Comparison of ENCODE assay signal across 13 cellular contexts in genomic region chr17:56737741-56738161, GRCh38.
A peak's percentile ranks its signal among the peaks of the same experiment; 100 is the strongest.
DNase-seq lines count a peak whose midpoint lies in the region; ATAC-seq, FAIRE-seq and TF ChIP-seq lines count a peak whose summit lies in the region.
"Had no signal": no experiment of that assay in that cellular context is flagged by ENCODE, and none has a peak within 500 bp of the region (broad histone marks: within the 10 kb centered on the region; RNA-seq: fewer than 3 reads in every experiment).

No MANE protein-coding gene starts in this region.

- TF ChIP-seq RAD21 in H1 (IDR thresholded peaks at IDR 0.05 in 1 of 2, conservative IDR thresholded peaks at IDR 0.05 in 1 of 2; ENCODE audit: low read depth in 2 of 2, low read length in 2 of 2) = no peak

- H3K56ac ChIP-seq in H1 (replicated peaks; ENCODE audit: insufficient read length, low read depth, low read length) = no peak overlapping the region

- FAIRE-seq in H1 (lab: Jason Lieb, UNC) (no peak), small intestine (lab: Jason Lieb, UNC) (no peak)

- TF ChIP-seq EP300 in H1 (IDR thresholded peaks at IDR 0.05; ENCODE audit: borderline replicate concordance in 1 of 2, low read depth in 2 of 2, low read length in 2 of 2) = no peak
- TF ChIP-seq EP300 in esophagus muscularis mucosa (IDR thresholded peaks at IDR 0.05) = no peak

- H3K27ac ChIP-seq in H1 (ENCODE audit: low read depth, low read length) (no peak overlapping the region), small intestine (ENCODE audit: low read depth in 1 of 2, low read length in 1 of 2) (no peak overlapping the region), esophagus muscularis mucosa (replicated peaks in 1 of 4) (no peak overlapping the region)
- H3K27ac ChIP-seq: SK-N-MC had no signal

- TF ChIP-seq POLR2A in H1 (IDR thresholded peaks at IDR 0.05; ENCODE audit: control extremely low read depth in 1 of 2, low read depth in 2 of 2, low read length in 2 of 2) (no peak), esophagus muscularis mucosa (IDR thresholded peaks at IDR 0.05; ENCODE audit: low read depth) (no peak)

- no peak overlapping the region for H3K23ac ChIP-seq in H1 (ENCODE audit: insufficient read length)

- H3K18ac ChIP-seq in H1 (ENCODE audit: extremely low read depth, low read length) = no peak overlapping the region

- no peak overlapping the region for H2BK12ac ChIP-seq in H1 (ENCODE audit: low read depth, low read length)

- DNase-seq in NCI-H226 = peak; percentile 38
- DNase-seq in H1 (ENCODE audit: low read depth in 1 of 2, low spot score in 2 of 2) = no peak
- DNase-seq in small intestine = peak; percentile 11
- no peak for DNase-seq in esophagus muscularis mucosa (ENCODE audit: extremely low spot score)
- DNase-seq: activated CD8-positive, alpha-beta T cell treated with anti-CD3 and anti-CD28 coated beads for 36 hours; activated naive CD4-positive, alpha-beta T cell treated with anti-CD3 and anti-CD28 coated beads, Interleukin-2, amount 50 U/mL, for 16 hours; DMS53; effector CD4-positive, alpha-beta T cell; NCI-H2171 treated with DMSO at 0.1 percent for 48 hours had no signal

- no peak overlapping the region for H2BK120ac ChIP-seq in H1 (replicated peaks; ENCODE audit: low read depth, low read length)

- H3K79me1 ChIP-seq in H1 (ENCODE audit: low read depth, low read length) = no peaks in the 10 kb centered on the region

- peaks cover 0 to 2% (median 0%) of the 10 kb centered on the region in 4 experiments; a peak in 1 of 7 replicates for H3K4me1 ChIP-seq in H1 (replicated peaks in 1 of 4; ENCODE audit: control insufficient read depth in 3 of 4, insufficient read depth in 4 of 4, low read length in 3 of 4)
- H3K4me1 ChIP-seq in small intestine (ENCODE audit: control insufficient read depth in 2 of 2, insufficient read depth in 1 of 2, low read depth in 1 of 2, low read length in 1 of 2) = no peaks in the 10 kb centered on the region
- H3K4me1 ChIP-seq in esophagus muscularis mucosa = no peaks in the 10 kb centered on the region

- H2AK5ac ChIP-seq in H1 (ENCODE audit: low read depth, low read length) = no peak overlapping the region

- no peak overlapping the region for H3K9ac ChIP-seq in H1 (replicated peaks in 1 of 4; ENCODE audit: extremely low read depth in 1 of 4, low read depth in 3 of 4, low read length in 3 of 4)

- no peak overlapping the region for H3K4me2 ChIP-seq in H1 (ENCODE audit: insufficient read depth in 1 of 2, low read depth in 2 of 2, low read length in 2 of 2)

- 0 out of 2 replicates have a peak overlapping the region, but pooled peaks have one; percentile 21 for H2BK20ac ChIP-seq in H1 (ENCODE audit: low read length)

- POLR2A ChIA-PET in H1 (lab: Charles Lee; ENCODE audit: partially characterized antibody) = interaction anchor here (1.3 kb wide), 1 partner anchor 8 kb away, joined by 3 read pairs; no protein-coding TSS in a partner anchor

- ATAC-seq in GM19328 (IDR thresholded peaks at IDR 0.05; ENCODE audit: unreplicated experiment) (peak; percentile 58), HG03469 (IDR thresholded peaks at IDR 0.05; ENCODE audit: unreplicated experiment) (no peak), HG02870 (IDR thresholded peaks at IDR 0.05; ENCODE audit: unreplicated experiment) (no peak)
- ATAC-seq: activated CD8-positive, alpha-beta T cell treated with anti-CD3 and anti-CD28 coated beads for 36 hours had no signal

- CTCF ChIA-PET in H1 (lab: Charles Lee; ENCODE audit: partially characterized antibody) = interaction anchor here (0.7 to 1.6 kb wide), 6 partner anchors 14 to 610 kb away, joined by 3 to 4 read pairs (median 3); no protein-coding TSS in a partner anchor

- no peak overlapping the region for H3K14ac ChIP-seq in H1 (ENCODE audit: insufficient read length)

- no peak overlapping the region for H2BK15ac ChIP-seq in H1 (ENCODE audit: low read length)

- 94% methylated on average over 14 of the region's 14 CpGs; no CpG with 5 or more reads in 1 of the 2 experiments for WGBS in H1 (ENCODE audit: extremely low coverage in 1 of 2, insufficient coverage in 1 of 2, insufficient read length in 1 of 2, insufficient replicate concordance in 2 of 2, low coverage in 1 of 2, low lambda C conversion rate in 2 of 2, missing lambda C conversion rate in 1 of 2), 2 experiments
- 32 to 44% (median 39%) methylated on average over 14 of the region's 14 CpGs for WGBS in small intestine, 3 donors
- 56% methylated on average over 12 of the region's 14 CpGs for WGBS in esophagus muscularis mucosa

- no peak overlapping the region for H4K91ac ChIP-seq in H1 (replicated peaks; ENCODE audit: insufficient read length, low read length)

- no peak overlapping the region for H4K5ac ChIP-seq in H1 (ENCODE audit: insufficient read length, low read depth, low read length)

- TF ChIP-seq CTCF in H1 (IDR thresholded peaks at IDR 0.05; ENCODE audit: control extremely low read depth in 1 of 3, insufficient read depth in 1 of 3, low read depth in 1 of 3, low read length in 3 of 3) (no peak), esophagus muscularis mucosa (IDR thresholded peaks at IDR 0.05) (no peak)

- no peaks in the 10 kb centered on the region for H3K9me3 ChIP-seq in H1 (ENCODE audit: insufficient read depth in 2 of 2, low read depth in 1 of 2, low read length in 1 of 2)
- H3K9me3 ChIP-seq in small intestine (ENCODE audit: control insufficient read depth, low read depth) = no peaks in the 10 kb centered on the region
- no peaks in the 10 kb centered on the region for H3K9me3 ChIP-seq in esophagus muscularis mucosa

- H3K23me2 ChIP-seq in H1 (ENCODE audit: low read depth, low read length) = no peaks in the 10 kb centered on the region

- H4K8ac ChIP-seq in H1 (ENCODE audit: extremely low read depth, insufficient read depth, low read length) = no peak overlapping the region

- no peaks in the 10 kb centered on the region for H3K79me2 ChIP-seq in H1 (ENCODE audit: control insufficient read depth in 1 of 2, insufficient read depth in 2 of 2, low read length in 2 of 2)

- H3K4me3 ChIP-seq in H1 (ENCODE audit: extremely low read depth in 1 of 4, insufficient read depth in 2 of 4, low read depth in 3 of 4, low read length in 4 of 4) (no peak overlapping the region), small intestine (ENCODE audit: low read depth in 1 of 2, low read length in 2 of 2) (no peak overlapping the region), esophagus muscularis mucosa (no peak overlapping the region)
- H3K4me3 ChIP-seq: SK-N-MC had no signal

- H2BK5ac ChIP-seq in H1 (ENCODE audit: low read depth, low read length) = no peak overlapping the region

- no peaks in the 10 kb centered on the region for H3K27me3 ChIP-seq in H1 (replicated peaks in 1 of 4; ENCODE audit: control insufficient read depth in 3 of 4, extremely low read depth in 1 of 4, insufficient read depth in 3 of 4, low read length in 3 of 4)
- no peaks in the 10 kb centered on the region for H3K27me3 ChIP-seq in small intestine (ENCODE audit: control insufficient read depth in 2 of 2, insufficient read depth in 2 of 2, low read length in 2 of 2)
- H3K27me3 ChIP-seq in esophagus muscularis mucosa = peaks cover 0 to 4% (median 0%) of the 10 kb centered on the region in 4 donors

- H4K20me1 ChIP-seq in H1 (replicated peaks in 1 of 2; ENCODE audit: control insufficient read depth in 1 of 2, insufficient read depth in 2 of 2, low read length in 2 of 2) = no peaks in the 10 kb centered on the region

- H2AFZ ChIP-seq in H1 (ENCODE audit: low read length) = no peak overlapping the region

- no peak overlapping the region for H3K4ac ChIP-seq in H1 (replicated peaks; ENCODE audit: insufficient read length, low read depth, low read length)

- no peaks in the 10 kb centered on the region for H3K36me3 ChIP-seq in H1 (ENCODE audit: control insufficient read depth in 2 of 4, insufficient read depth in 4 of 4, low read length in 3 of 4)
- no peaks in the 10 kb centered on the region for H3K36me3 ChIP-seq in small intestine (ENCODE audit: control insufficient read depth in 2 of 2, insufficient read depth in 2 of 2, low read length in 2 of 2)
- H3K36me3 ChIP-seq in esophagus muscularis mucosa = no peaks in the 10 kb centered on the region

- intact Hi-C loops in esophagus muscularis mucosa (cut with DNase I) = no loop called here

TF ChIP-seq in H1, 55 proteins besides CTCF, POLR2A, EP300 and RAD21:
- TF ChIP-seq KDM4A (IDR thresholded peaks at IDR 0.05; ENCODE audit: low read depth, low read length, severe bottlenecking) (no peak), KDM5A (IDR thresholded peaks at IDR 0.05; ENCODE audit: low read length) (no peak), JUN (IDR thresholded peaks at IDR 0.05; ENCODE audit: low read depth, low read length) (no peak), CEBPB (IDR thresholded peaks at IDR 0.05; ENCODE audit: low read depth, low read length) (no peak), SP2 (IDR thresholded peaks at IDR 0.05; ENCODE audit: low read length) (no peak), POLR2AphosphoS5 (IDR thresholded peaks at IDR 0.05; ENCODE audit: low read depth, low read length) (no peak), RBBP5 (IDR thresholded peaks at IDR 0.05; ENCODE audit: borderline replicate concordance, low read depth, low read length) (no peak), CREB1 (IDR thresholded peaks at IDR 0.05) (no peak), SRF (IDR thresholded peaks at IDR 0.05; ENCODE audit: low read depth, low read length) (no peak), SUZ12 (IDR thresholded peaks at IDR 0.05; ENCODE audit: low read length) (no peak), SP4 (IDR thresholded peaks at IDR 0.05; ENCODE audit: low read length) (no peak), MAX (IDR thresholded peaks at IDR 0.05) (no peak), EZH2 (IDR thresholded peaks at IDR 0.05; ENCODE audit: low read depth, low read length, severe bottlenecking) (no peak)
- TF ChIP-seq, protein P1, sequence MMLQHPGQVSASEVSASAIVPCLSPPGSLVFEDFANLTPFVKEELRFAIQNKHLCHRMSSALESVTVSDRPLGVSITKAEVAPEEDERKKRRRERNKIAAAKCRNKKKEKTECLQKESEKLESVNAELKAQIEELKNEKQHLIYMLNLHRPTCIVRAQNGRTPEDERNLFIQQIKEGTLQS (IDR thresholded peaks at IDR 0.05; ENCODE audit: insufficient read depth, low read depth, low read length) = no peak

Comparison
In these comparisons a context has a peak if more than half of its experiments do, and no peak if none do; other contexts are left out.
1. DNase-seq: peak in NCI-H226 (single experiment) and small intestine (single experiment); none in H1 (0 of 2) and esophagus muscularis mucosa (single experiment).